Comparison of ENCODE assay signal across 8 cellular contexts in the genomic region with DNA sequence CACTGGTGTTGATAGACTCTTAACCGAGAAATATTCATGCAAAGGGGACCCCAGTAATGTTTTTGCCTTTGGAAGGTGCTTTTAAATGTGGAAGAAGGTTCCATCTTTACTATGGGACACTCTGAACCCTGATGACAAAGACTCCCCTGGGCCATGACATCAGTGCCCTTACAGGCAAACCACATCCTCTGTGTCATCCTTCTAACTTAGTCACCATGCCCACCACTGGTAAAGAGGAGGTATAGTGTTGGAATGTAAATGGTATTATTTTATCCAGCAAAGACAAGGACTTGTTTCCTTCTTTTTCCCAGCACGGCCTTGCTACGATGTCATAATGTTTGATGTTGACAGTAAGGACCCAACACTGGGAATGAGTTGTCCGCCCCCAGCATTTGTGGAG. TPM values are rescaled to one million over a fixed set of nuclear protein-coding genes. Genes with fewer than 3 reads are reported as not detected.
DNase-seq lines count a peak whose midpoint lies in the region; ATAC-seq and TF ChIP-seq lines count a peak whose summit lies in the region.

No MANE protein-coding gene starts in this region.

- no peaks in the 10 kb centered on the region for H3K4me1 ChIP-seq in smooth muscle cell (ENCODE audit: low read depth)
- no peaks in the 10 kb centered on the region for H3K4me1 ChIP-seq in sigmoid colon

- H3K79me2 ChIP-seq in smooth muscle cell (ENCODE audit: low read depth): no peaks in the 10 kb centered on the region

- H3K27me3 ChIP-seq in smooth muscle cell (ENCODE audit: low read depth): no peaks in the 10 kb centered on the region
- no peaks in the 10 kb centered on the region for H3K27me3 ChIP-seq in sigmoid colon

- H3F3A ChIP-seq in smooth muscle cell (ENCODE audit: low read depth): no peaks in the 10 kb centered on the region

- H3K9me3 ChIP-seq in smooth muscle cell (replicated peaks; ENCODE audit: low read depth): no peaks in the 10 kb centered on the region
- no peaks in the 10 kb centered on the region for H3K9me3 ChIP-seq in sigmoid colon

- H2AFZ ChIP-seq in smooth muscle cell (ENCODE audit: low read depth): peak overlapping the region; percentile 45

- intact Hi-C loops in sigmoid colon (cut with DNase I): no loop called here

- no peak for TF ChIP-seq CTCF in smooth muscle cell (IDR thresholded peaks at IDR 0.05; ENCODE audit: borderline replicate concordance, insufficient read depth, poor library complexity, severe bottlenecking)
- TF ChIP-seq CTCF in sigmoid colon (IDR thresholded peaks at IDR 0.05): no peak

- TF ChIP-seq EP300 in sigmoid colon (IDR thresholded peaks at IDR 0.05): no peak

- 57% methylated on average over 4 of the region's 4 CpGs for WGBS in smooth muscle cell (ENCODE audit: low lambda C conversion rate)
- 84 to 96% methylated on average over 4 of the region's 4 CpGs for WGBS in sigmoid colon, 2 donors

- no peak overlapping the region for H3K4me3 ChIP-seq in smooth muscle cell
- no peak overlapping the region for H3K4me3 ChIP-seq in sigmoid colon

- no peaks in the 10 kb centered on the region for H4K20me1 ChIP-seq in smooth muscle cell (ENCODE audit: low read depth)

- peaks cover 28% of the 10 kb centered on the region for H3K36me3 Mint-ChIP-seq in activated naive CD8-positive, alpha-beta T cell

- peak overlapping the region; percentile 99 for H3K27ac ChIP-seq in smooth muscle cell (ENCODE audit: low read depth)
- no peak overlapping the region for H3K27ac ChIP-seq in sigmoid colon

- no peaks in the 10 kb centered on the region for H3K27me3 Mint-ChIP-seq in activated naive CD8-positive, alpha-beta T cell

- H3K9me3 Mint-ChIP-seq in activated naive CD8-positive, alpha-beta T cell (ENCODE audit: low read depth): peaks cover 3% of the 10 kb centered on the region

- peak overlapping the region; percentile 56 for H3K4me2 ChIP-seq in smooth muscle cell

- H3K27ac Mint-ChIP-seq in activated naive CD8-positive, alpha-beta T cell: peak overlapping the region; percentile 97

- ATAC-seq in HG03039 (IDR thresholded peaks at IDR 0.05; ENCODE audit: unreplicated experiment): no peak

- no peak for TF ChIP-seq POLR2A in sigmoid colon (IDR thresholded peaks at IDR 0.05)

- peak overlapping the region; percentile 86 for H3K9ac ChIP-seq in smooth muscle cell (ENCODE audit: low read depth)

- DNase-seq in Daoy (ENCODE audit: low read depth) (peak; percentile 93), RKO (ENCODE audit: low spot score) (peak; percentile 80), smooth muscle cell (lab: John Stamatoyannopoulos, UW; ENCODE audit: unreplicated experiment) (no peak), KG1 (lab: John Stamatoyannopoulos, UW) (no peak), anterior cingulate cortex (lab: John Stamatoyannopoulos, UW) (no peak), sigmoid colon (no peak)

- H3K4me3 Mint-ChIP-seq in activated naive CD8-positive, alpha-beta T cell: peak overlapping the region; percentile 80

- H3K36me3 ChIP-seq in smooth muscle cell (ENCODE audit: low read depth): peaks cover 10% of the 10 kb centered on the region
- H3K36me3 ChIP-seq in sigmoid colon: peaks cover 0 to 92% (median 42%) of the 10 kb centered on the region in 4 donors

- peaks cover 33% of the 10 kb centered on the region for H3K4me1 Mint-ChIP-seq in activated naive CD8-positive, alpha-beta T cell (ENCODE audit: low read depth)

RNA-seq across cellular contexts. Expression of a gene that starts 12.6 kb away (rescaled TPM):
- total RNA-seq in Daoy (2014; rRNA removed; shearing (Covaris generic)): 46.6 and 50.6 TPM in 2 replicates
- total RNA-seq in smooth muscle cell: 18.3 and 19.2 TPM in 2 replicates
- 17.5 and 19.5 TPM in 2 replicates for polyA plus RNA-seq in smooth muscle cell
- total RNA-seq in sigmoid colon: 10 to 100 TPM in 3 of 4 donors, 1 to 10 TPM in 1; 8.4 to 21.8 (median 17.0) TPM
- 10 to 100 TPM; 12.0 to 29.3 (median 12.6) TPM for polyA plus RNA-seq in sigmoid colon

RNA-seq across cellular contexts. Expression of a gene that starts 47.2 kb away (rescaled TPM):
- 4.3 and 4.5 TPM in 2 replicates for total RNA-seq in Daoy (2014; rRNA removed; shearing (Covaris generic))
- total RNA-seq in smooth muscle cell: 3.0 TPM in 2 replicates
- 1.7 and 1.8 TPM in 2 replicates for polyA plus RNA-seq in smooth muscle cell
- total RNA-seq in sigmoid colon: 10 to 100 TPM in 1 of 4 donors, 1 to 10 TPM in 3; 3.9 to 13.3 (median 5.7) TPM
- polyA plus RNA-seq in sigmoid colon: 1 to 10 TPM in 1 of 3 donors, under 1 TPM in 2; 0.60 to 1.3 (median 0.92) TPM

RNA-seq across cellular contexts. Expression of a gene that starts 52.2 kb away (rescaled TPM):
- total RNA-seq in Daoy (2014; rRNA removed; shearing (Covaris generic)): 4.6 and 5.3 TPM in 2 replicates
- total RNA-seq in smooth muscle cell (15.2 and 27.4 TPM in 2 replicates), sigmoid colon (10 to 100 TPM; 13.0 to 16.9 (median 15.7) TPM)
- polyA plus RNA-seq in smooth muscle cell (14.8 and 17.4 TPM in 2 replicates), sigmoid colon (10 to 100 TPM in 1 of 3 donors, 1 to 10 TPM in 2; 5.7 to 10.4 (median 7.2) TPM)

Comparison
In these comparisons a context has a peak if more than half of its experiments do, and no peak if none do; other contexts are left out.
1. DNase-seq: peak in Daoy (single experiment) and RKO (single experiment); none in smooth muscle cell (single experiment), KG1 (single experiment), anterior cingulate cortex (0 of 58) and sigmoid colon (single experiment).